In the genomic region with DNA sequence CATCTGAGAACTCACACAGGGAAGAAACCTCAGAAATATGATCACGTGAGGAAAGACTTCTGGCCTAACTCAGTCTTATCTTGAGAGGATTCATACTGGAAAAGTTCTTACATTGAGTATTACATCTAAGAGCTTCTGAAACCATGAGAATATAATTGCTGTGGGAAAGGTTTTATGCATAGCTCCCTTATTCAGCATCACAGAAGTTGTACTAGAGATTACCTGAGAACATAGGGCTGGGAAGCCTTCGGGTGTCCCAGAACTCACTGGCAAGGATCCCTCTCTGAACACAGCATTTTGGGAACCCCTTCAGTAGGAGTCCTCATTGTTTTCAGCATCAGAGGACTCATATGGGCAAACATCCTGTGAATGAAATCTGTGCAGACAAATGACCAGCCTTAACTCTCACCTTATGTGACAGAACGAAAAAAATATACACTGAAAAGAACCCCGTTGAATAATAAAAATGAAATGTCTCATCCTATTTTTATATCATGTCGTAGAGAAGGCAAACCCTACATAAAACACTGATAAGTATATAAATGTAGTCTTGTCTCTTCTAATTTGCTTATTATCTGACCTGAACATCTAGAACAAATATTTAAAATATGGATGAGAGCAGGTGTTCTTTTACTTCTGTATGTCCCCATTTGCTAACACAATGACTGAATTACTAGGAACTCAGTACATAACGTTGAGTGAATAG, we compare ENCODE assay signal across 11 cellular contexts. TPM values are rescaled to one million over a fixed set of nuclear protein-coding genes. Genes with fewer than 3 reads are reported as not detected.
A peak's percentile ranks its signal among the peaks of the same experiment; 100 is the strongest.
DNase-seq lines count a peak whose midpoint lies in the region; ATAC-seq and TF ChIP-seq lines count a peak whose summit lies in the region.
"Had no signal": no experiment of that assay in that cellular context is flagged by ENCODE, and none has a peak within 500 bp of the region (broad histone marks: within the 10 kb centered on the region; RNA-seq: fewer than 3 reads in every experiment).

No MANE protein-coding gene starts in this region.

- no peak for ATAC-seq in activated CD8-positive, alpha-beta T cell treated with anti-CD3 and anti-CD28 coated beads for 36 hours

- no peak overlapping the region for H3K27ac Mint-ChIP-seq in activated CD8-positive, alpha-beta T cell treated with anti-CD3 and anti-CD28 coated beads for 36 hours
- H3K27ac Mint-ChIP-seq: nephron progenitor cell had no signal

- H3K9me3 ChIP-seq in adipocyte (ENCODE audit: control insufficient read depth, low read length) (peaks cover 98% of the 10 kb centered on the region), ascending aorta (peaks cover 100% of the 10 kb centered on the region in 2 donors)

- H3K9me3 Mint-ChIP-seq in activated CD8-positive, alpha-beta T cell treated with anti-CD3 and anti-CD28 coated beads for 36 hours: peaks cover 70% of the 10 kb centered on the region

- no peaks in the 10 kb centered on the region for H3K4me1 Mint-ChIP-seq in activated CD8-positive, alpha-beta T cell treated with anti-CD3 and anti-CD28 coated beads for 36 hours (ENCODE audit: low read depth)
- H3K4me1 Mint-ChIP-seq: nephron progenitor cell had no signal

- no peaks in the 10 kb centered on the region for H3K27me3 Mint-ChIP-seq in activated CD8-positive, alpha-beta T cell treated with anti-CD3 and anti-CD28 coated beads for 36 hours

- no peak overlapping the region for H3K9ac ChIP-seq in adipocyte (ENCODE audit: low read length)

- no peak for TF ChIP-seq CTCF in activated CD8-positive, alpha-beta T cell treated with anti-CD3 and anti-CD28 coated beads for 36 hours (IDR thresholded peaks at IDR 0.05)
- TF ChIP-seq CTCF in ascending aorta (IDR thresholded peaks at IDR 0.05): no peak

- intact Hi-C loops in activated CD8-positive, alpha-beta T cell treated with anti-CD3 and anti-CD28 coated beads for 36 hours (cut with micrococcal nuclease): no loop called here
- intact Hi-C loops in ascending aorta (cut with DNase I): no loop called here

- DNase-seq in DMS 273 treated with DMSO at 0.1 percent for 48 hours (lab: John Stamatoyannopoulos, UW) (peak; percentile 41), HS-27A (ENCODE audit: low read depth) (peak; percentile 14), adipocyte (ENCODE audit: low read depth) (peak; percentile 12), kidney tubule cell (ENCODE audit: low spot score) (peak; percentile 29), NCI-H2081 (lab: John Stamatoyannopoulos, UW) (no peak), RPMI8226 (no peak), ascending aorta (ENCODE audit: low spot score in 2 of 2) (no peak)
- no peak for DNase-seq in activated CD8-positive, alpha-beta T cell treated with anti-CD3 and anti-CD28 coated beads for 36 hours
- DNase-seq: DND-41, NCI-H510A treated with DMSO at 0.1 percent for 48 hours, nephron progenitor cell had no signal

- POLR2A ChIA-PET in activated CD8-positive, alpha-beta T cell treated with anti-CD3 and anti-CD28 coated beads for 36 hours (lab: Charles Lee): interaction anchor here (0.7 to 1.3 kb wide), 2 partner anchors 10 to 16 kb away, joined by 3 to 4 read pairs; no protein-coding TSS in a partner anchor

- peaks cover 95% of the 10 kb centered on the region for H3K36me3 Mint-ChIP-seq in activated CD8-positive, alpha-beta T cell treated with anti-CD3 and anti-CD28 coated beads for 36 hours (ENCODE audit: low read depth)

- no peak overlapping the region for H3K4me3 Mint-ChIP-seq in activated CD8-positive, alpha-beta T cell treated with anti-CD3 and anti-CD28 coated beads for 36 hours
- H3K4me3 Mint-ChIP-seq: nephron progenitor cell had no signal

- H3K4me3 ChIP-seq in adipocyte (ENCODE audit: low read length) (peak overlapping the region; percentile 70), ascending aorta (no peak overlapping the region)

- CTCF ChIA-PET in activated CD8-positive, alpha-beta T cell treated with anti-CD3 and anti-CD28 coated beads for 36 hours (lab: Charles Lee): no interaction called here

- H3K4me1 ChIP-seq in adipocyte (ENCODE audit: control insufficient read depth, insufficient read depth, low read length) (no peaks in the 10 kb centered on the region), ascending aorta (no peaks in the 10 kb centered on the region)

- H3K27ac ChIP-seq in ascending aorta: no peak overlapping the region

- H3K36me3 ChIP-seq in adipocyte (ENCODE audit: control insufficient read depth, insufficient read depth, low read length, severe bottlenecking) (peaks cover 98% of the 10 kb centered on the region), ascending aorta (peaks cover 89 to 98% of the 10 kb centered on the region in 2 donors)

- H3K27me3 ChIP-seq in adipocyte (replicated peaks; ENCODE audit: control insufficient read depth, insufficient read depth, low read length) (no peaks in the 10 kb centered on the region), ascending aorta (no peaks in the 10 kb centered on the region)

RNA-seq across cellular contexts. Expression of a gene that starts 14.2 kb away (rescaled TPM):
- 10 to 100 TPM; 24.0 to 25.9 TPM for total RNA-seq in activated CD8-positive, alpha-beta T cell treated with anti-CD3 and anti-CD28 coated beads for 36 hours
- total RNA-seq in ascending aorta: 14.7 TPM

RNA-seq across cellular contexts. Expression of a gene that starts 31.6 kb away (rescaled TPM):
- total RNA-seq in activated CD8-positive, alpha-beta T cell treated with anti-CD3 and anti-CD28 coated beads for 36 hours: 10 to 100 TPM; 49.8 to 52.3 TPM
- total RNA-seq in ascending aorta: 3.9 TPM

RNA-seq across cellular contexts. Expression of a gene that starts 46.5 kb away (rescaled TPM):
- 1 to 10 TPM; 6.0 to 6.2 TPM for total RNA-seq in activated CD8-positive, alpha-beta T cell treated with anti-CD3 and anti-CD28 coated beads for 36 hours
- total RNA-seq in ascending aorta: 3.8 TPM

Comparison
In these comparisons a context has a peak if more than half of its experiments do, and no peak if none do; other contexts are left out.
1. DNase-seq: peak in DMS 273 treated with DMSO at 0.1 percent for 48 hours (single experiment), HS-27A (single experiment), adipocyte (single experiment) and kidney tubule cell (single experiment); none in NCI-H2081 (0 of 2), activated CD8-positive, alpha-beta T cell treated with anti-CD3 and anti-CD28 coated beads for 36 hours (single experiment), RPMI8226 (single experiment) and ascending aorta (0 of 2).
2. RNA of a gene that starts 31.6 kb away (total RNA-seq): 49.8 to 52.3 TPM in activated CD8-positive, alpha-beta T cell treated with anti-CD3 and anti-CD28 coated beads for 36 hours; 3.9 TPM in ascending aorta (single experiment); every median in the first group is over 10 times any median in the second.